ENCODE assay signal across 8 cellular contexts in genomic region chr16:397135-397661, GRCh38. TPM values are rescaled to one million over a fixed set of nuclear protein-coding genes. Genes with fewer than 3 reads are reported as not detected.
A peak's percentile ranks its signal among the peaks of the same experiment; 100 is the strongest.
DNase-seq lines count a peak whose midpoint lies in the region; ATAC-seq, FAIRE-seq and TF ChIP-seq lines count a peak whose summit lies in the region.

TSS of gene NME4 (plus strand) at chr16:397199. CDS start at chr16:397223, 24 bp downstream.

- DNase-seq in AG09309 (ENCODE audit: low read depth) (no peak), mucosa of gallbladder (ENCODE audit: low spot score) (no peak), urothelium cell line (ENCODE audit: low spot score) (peak; percentile 67), pons (ENCODE audit: low spot score) (no peak)

- H3K4me1 Mint-ChIP-seq in T-helper 1 cell treated with Interleukin-12 subunit alpha and Interleukin-12 subunit beta and Interleukin-4 antibody, amounts not matched to agents 30 μg/mL and 1 μg/mL, for 36 hours (ENCODE audit: low read depth) = peaks cover 18% of the 10 kb centered on the region

- H3K27me3 ChIP-seq in endocrine pancreas (ENCODE audit: control insufficient read depth, insufficient read depth, low read length) = no peaks in the 10 kb centered on the region

- no peak for FAIRE-seq in urothelium cell line (lab: Jason Lieb, UNC)

- no peaks in the 10 kb centered on the region for H3K9me3 ChIP-seq in endocrine pancreas (ENCODE audit: control insufficient read depth, low read length)

- H3K27me3 Mint-ChIP-seq in T-helper 1 cell treated with Interleukin-12 subunit alpha and Interleukin-12 subunit beta and Interleukin-4 antibody, amounts not matched to agents 30 μg/mL and 1 μg/mL, for 36 hours (ENCODE audit: low read depth) = peaks cover 11% of the 10 kb centered on the region

- peak within 1 kb of the TSS; percentile 77 for H3K9ac ChIP-seq in endocrine pancreas (ENCODE audit: control insufficient read depth, insufficient read depth, low read length)

- peak; percentile 60 for TF ChIP-seq POLR2A in GM15510 (IDR thresholded peaks at IDR 0.05; ENCODE audit: borderline replicate concordance, extremely low read depth, insufficient read length)

- peak within 1 kb of the TSS; percentile 60 for H3K27ac Mint-ChIP-seq in T-helper 1 cell treated with Interleukin-12 subunit alpha and Interleukin-12 subunit beta and Interleukin-4 antibody, amounts not matched to agents 30 μg/mL and 1 μg/mL, for 36 hours

- peak within 1 kb of the TSS; percentile 86 for H3K4me3 Mint-ChIP-seq in T-helper 1 cell treated with Interleukin-12 subunit alpha and Interleukin-12 subunit beta and Interleukin-4 antibody, amounts not matched to agents 30 μg/mL and 1 μg/mL, for 36 hours

- peak within 1 kb of the TSS; percentile 49 for H3K4me3 ChIP-seq in AG09309 (ENCODE audit: control insufficient read depth, low read depth, low read length)
- peak within 1 kb of the TSS; percentile 64 for H3K4me3 ChIP-seq in endocrine pancreas (ENCODE audit: control insufficient read depth, insufficient read depth, low read length)

- no peak for ATAC-seq in HG02623 (IDR thresholded peaks at IDR 0.05; ENCODE audit: unreplicated experiment)

- no peak for TF ChIP-seq CTCF in AG09309 (IDR thresholded peaks at IDR 0.05; ENCODE audit: control insufficient read depth, insufficient read depth, low read depth, low read length, missing control alignments)

- H3K9me3 Mint-ChIP-seq in T-helper 1 cell treated with Interleukin-12 subunit alpha and Interleukin-12 subunit beta and Interleukin-4 antibody, amounts not matched to agents 30 μg/mL and 1 μg/mL, for 36 hours = no peaks in the 10 kb centered on the region

- no peaks in the 10 kb centered on the region for H3K36me3 ChIP-seq in endocrine pancreas (ENCODE audit: control insufficient read depth, insufficient read depth, low read length)

- H3K4me1 ChIP-seq in endocrine pancreas (ENCODE audit: control insufficient read depth, insufficient read depth, low read length) = no peaks in the 10 kb centered on the region

- H3K36me3 Mint-ChIP-seq in T-helper 1 cell treated with Interleukin-12 subunit alpha and Interleukin-12 subunit beta and Interleukin-4 antibody, amounts not matched to agents 30 μg/mL and 1 μg/mL, for 36 hours (ENCODE audit: low read depth) = peaks cover 3% of the 10 kb centered on the region

RNA-seq across cellular contexts. Expression of gene NME4, which starts in this region (rescaled TPM):
- total RNA-seq in mucosa of gallbladder = 105 TPM
